11 cellular contexts compared by ENCODE assay signal in the genomic region with DNA sequence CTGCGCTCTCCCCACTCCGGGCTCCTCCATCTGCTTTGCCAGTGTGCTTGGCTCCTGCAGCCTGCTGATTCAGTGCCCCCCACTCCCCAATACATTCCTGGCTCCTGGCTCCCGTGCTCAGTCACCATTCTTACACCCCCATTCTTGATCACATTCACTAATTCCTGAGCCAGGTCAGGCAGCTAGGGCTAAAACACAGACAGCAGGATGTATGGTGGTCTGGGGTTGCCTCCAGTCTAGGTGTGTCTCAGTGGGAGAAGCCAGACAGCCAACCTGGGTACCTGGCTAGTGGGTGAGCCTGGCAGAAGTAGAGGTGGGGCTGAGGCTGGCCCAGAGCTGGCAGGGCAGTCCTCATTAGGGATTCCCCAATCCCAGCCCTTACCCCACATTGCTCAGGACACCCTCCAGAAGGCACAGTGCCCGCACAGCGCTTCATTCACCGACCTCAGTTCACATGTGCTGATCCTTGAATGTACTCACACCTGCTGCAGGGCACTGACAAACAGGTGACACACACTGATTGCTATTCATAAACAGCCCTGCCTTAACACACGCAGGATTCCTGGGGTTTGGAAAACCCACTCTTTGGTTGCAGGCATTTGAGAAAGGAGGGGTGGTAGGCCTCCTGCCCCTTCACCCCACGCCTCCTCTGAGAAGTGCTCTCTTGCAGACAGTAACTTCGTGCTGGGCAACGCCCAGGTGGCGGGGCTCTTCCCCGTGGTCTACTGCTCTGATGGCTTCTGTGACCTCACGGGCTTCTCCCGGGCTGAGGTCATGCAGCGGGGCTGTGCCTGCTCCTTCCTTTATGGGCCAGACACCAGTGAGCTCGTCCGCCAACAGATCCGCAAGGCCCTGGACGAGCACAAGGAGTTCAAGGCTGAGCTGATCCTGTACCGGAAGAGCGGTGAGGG. TPM values are rescaled to one million over a fixed set of nuclear protein-coding genes. Genes with fewer than 3 reads are reported as not detected.
DNase-seq lines count a peak whose midpoint lies in the region; ATAC-seq, FAIRE-seq and TF ChIP-seq lines count a peak whose summit lies in the region.
"Had no signal": no experiment of that assay in that cellular context is flagged by ENCODE, and none has a peak within 500 bp of the region (broad histone marks: within the 10 kb centered on the region; RNA-seq: fewer than 3 reads in every experiment).

No MANE protein-coding gene starts in this region.

- peak overlapping the region; percentile 80 for H3K4me3 Mint-ChIP-seq in T-helper 17 cell
- H3K4me3 Mint-ChIP-seq in type B pancreatic cell = peak overlapping the region; percentile 69

- H3K4me1 Mint-ChIP-seq in T-helper 17 cell (peaks cover 30% of the 10 kb centered on the region), type B pancreatic cell (ENCODE audit: unreplicated experiment) (peaks cover 5% of the 10 kb centered on the region)

- H3K36me3 ChIP-seq in keratinocyte (ENCODE audit: control insufficient read depth in 2 of 2, extremely low read depth in 1 of 2, insufficient read depth in 2 of 2, low read length in 2 of 2) (no peaks in the 10 kb centered on the region), esophagus muscularis mucosa (no peaks in the 10 kb centered on the region)

- no peak overlapping the region for H2AFZ ChIP-seq in keratinocyte (ENCODE audit: control insufficient read depth, low read length)

- no peak for TF ChIP-seq POLR2A in esophagus muscularis mucosa (IDR thresholded peaks at IDR 0.05; ENCODE audit: low read depth)

- H3K9me3 ChIP-seq in T-helper 17 cell (ENCODE audit: control insufficient read depth, low read length, poor library complexity, severe bottlenecking) (no peaks in the 10 kb centered on the region), keratinocyte (ENCODE audit: control insufficient read depth, low read depth, low read length) (no peaks in the 10 kb centered on the region), esophagus muscularis mucosa (no peaks in the 10 kb centered on the region)

- H3K9ac ChIP-seq in keratinocyte (ENCODE audit: control insufficient read depth, extremely low read depth, insufficient read depth, low read length) = peak overlapping the region; percentile 34

- TF ChIP-seq CTCF in keratinocyte (optimal IDR thresholded peaks at IDR 0.05 in 1 of 3, IDR thresholded peaks at IDR 0.05 in 1 of 3, conservative IDR thresholded peaks at IDR 0.05 in 1 of 3; ENCODE audit: extremely low read depth in 1 of 3, insufficient read depth in 2 of 3, low read length in 3 of 3) = no peak
- TF ChIP-seq CTCF in type B pancreatic cell (conservative IDR thresholded peaks at IDR 0.05) = no peak
- TF ChIP-seq CTCF in esophagus muscularis mucosa (IDR thresholded peaks at IDR 0.05) = no peak

- H3K9me1 ChIP-seq in keratinocyte (ENCODE audit: control insufficient read depth, extremely low read depth, insufficient read depth, low read length) = no peaks in the 10 kb centered on the region

- H3K9me3 Mint-ChIP-seq in type B pancreatic cell = no peaks in the 10 kb centered on the region

- intact Hi-C loops in Right ventricle myocardium inferior (cut with DNase I) (no loop called here), cardiac septum (cut with DNase I) (no loop called here), esophagus muscularis mucosa (cut with DNase I) (no loop called here)

- H3K27ac Mint-ChIP-seq in T-helper 17 cell (peak overlapping the region; percentile 74), type B pancreatic cell (no peak overlapping the region)

- peak; percentile 86 for FAIRE-seq in keratinocyte (lab: Jason Lieb, UNC)

- no peak for ATAC-seq in Right ventricle myocardium inferior
- no peak for ATAC-seq in T-helper 17 cell
- ATAC-seq: Panc1 had no signal

- H4K20me1 ChIP-seq in keratinocyte (ENCODE audit: control insufficient read depth, extremely low read depth, insufficient read depth, low read length) = peaks cover 3% of the 10 kb centered on the region

- TF ChIP-seq EP300 in esophagus muscularis mucosa (IDR thresholded peaks at IDR 0.05) = no peak

- dilution Hi-C loops in keratinocyte (cut with MboI; ENCODE audit: extremely low pct_ligation_motif_present, low sequenced_read_pairs) = no loop called here

- H3K36me3 Mint-ChIP-seq in T-helper 17 cell (ENCODE audit: low read depth) (no peaks in the 10 kb centered on the region), type B pancreatic cell (no peaks in the 10 kb centered on the region)

- peak overlapping the region; percentile 44 for H3K4me2 ChIP-seq in keratinocyte (ENCODE audit: control insufficient read depth, extremely low read depth, insufficient read depth, low read depth, low read length)

- H3K27me3 Mint-ChIP-seq in T-helper 17 cell (peaks cover 5% of the 10 kb centered on the region), type B pancreatic cell (peaks cover 87% of the 10 kb centered on the region)

- WGBS in esophagus muscularis mucosa = 87% methylated on average over 14 of the region's 21 CpGs

- H3K27ac ChIP-seq in keratinocyte (ENCODE audit: control insufficient read depth, insufficient read depth, low read length) (no peak overlapping the region), esophagus muscularis mucosa (replicated peaks in 1 of 4) (no peak overlapping the region)

- H3K4me1 ChIP-seq in keratinocyte (ENCODE audit: control insufficient read depth, extremely low read depth, insufficient read depth, low read length) (peaks cover 45% of the 10 kb centered on the region), esophagus muscularis mucosa (peaks cover 14 to 27% (median 23%) of the 10 kb centered on the region in 4 donors)

- H3K27me3 ChIP-seq in keratinocyte (ENCODE audit: control insufficient read depth, extremely low read depth, insufficient read depth, low read length) (peaks cover 32% of the 10 kb centered on the region), esophagus muscularis mucosa (peaks cover 6 to 70% (median 25%) of the 10 kb centered on the region in 4 donors)

- no peaks in the 10 kb centered on the region for H3K79me2 ChIP-seq in keratinocyte (ENCODE audit: control insufficient read depth, insufficient read depth, low read length)

- no peak overlapping the region for H3K4me3 ChIP-seq in keratinocyte (ENCODE audit: control insufficient read depth in 2 of 3, extremely low read depth in 1 of 3, insufficient read depth in 2 of 3, low read depth in 1 of 3, low read length in 3 of 3)
- no peak overlapping the region for H3K4me3 ChIP-seq in esophagus muscularis mucosa

- peak; percentile 51 for DNase-seq in Right ventricle myocardium inferior (ENCODE audit: missing footprints)
- no peak for DNase-seq in cardiac septum (ENCODE audit: low spot score)
- DNase-seq in T-helper 17 cell = no peak
- peak; percentile 66 for DNase-seq in keratinocyte (ENCODE audit: low read depth, low spot score)
- no peak for DNase-seq in type B pancreatic cell (ENCODE audit: extremely low spot score, unreplicated experiment)
- no peak for DNase-seq in esophagus muscularis mucosa (ENCODE audit: extremely low spot score)
- DNase-seq in NCI-H2196 treated with DMSO at 0.1 percent for 48 hours (lab: John Stamatoyannopoulos, UW; ENCODE audit: unreplicated experiment) = no peak
- DNase-seq in NCI-H524 treated with DMSO at 0.1 percent for 48 hours (lab: John Stamatoyannopoulos, UW) = no peak
- DNase-seq: activated CD4-positive, alpha-beta T cell treated with anti-CD3 and anti-CD28 coated beads for 1 hour; NCI-H1092 had no signal

RNA-seq across cellular contexts. Expression of gene KCNH3, which starts 1.7 kb away (rescaled TPM):
- total RNA-seq in Right ventricle myocardium inferior (0.27 TPM), cardiac septum (0.97 TPM), T-helper 17 cell (1 to 10 TPM; 2.7 to 3.1 TPM), type B pancreatic cell (ENCODE audit: low replicate concordance) (0.72 and 1.8 TPM in 2 replicates), esophagus muscularis mucosa (under 1 TPM in 3 of 4 donors, not detected in 1; 0.34 to 0.66 (median 0.65) TPM)
- 0.08 to 0.21 TPM (median 0.16 TPM) in 3 replicates for polyA plus RNA-seq in keratinocyte
- polyA plus RNA-seq in keratinocyte (2011; ENCODE audit: low read depth) = not detected
- 0.06 and 0.23 TPM in 2 replicates for polyA plus RNA-seq in keratinocyte (2011; cell fraction: cytosol; rRNA removed)
- polyA plus RNA-seq in keratinocyte (2011; cell fraction: nucleus; rRNA removed) = 0.20 and 0.64 TPM in 2 replicates
- polyA plus RNA-seq in keratinocyte (2012; ENCODE audit: low replicate concordance) = 0.30 and 0.57 TPM in 2 replicates
- 0.03 to 0.23 TPM (median 0.23 TPM) in 3 replicates for polyA minus RNA-seq in keratinocyte
- polyA minus RNA-seq in keratinocyte (2011; cell fraction: cytosol; rRNA and poly(A)+ RNA removed) = not detected
- 0.32 and 0.39 TPM in 2 replicates for polyA minus RNA-seq in keratinocyte (2011; cell fraction: nucleus; rRNA and poly(A)+ RNA removed)

RNA-seq across cellular contexts. Expression of gene MCRS1, which starts 27.5 kb away (rescaled TPM):
- 88.9 TPM for total RNA-seq in Right ventricle myocardium inferior
- total RNA-seq in cardiac septum = 118 TPM
- total RNA-seq in T-helper 17 cell = 10 to 100 TPM; 78.0 to 92.2 TPM
- polyA plus RNA-seq in keratinocyte = 40.7 to 55.8 TPM (median 49.3 TPM) in 3 replicates
- polyA plus RNA-seq in keratinocyte (2011; ENCODE audit: low read depth) = 31.3 TPM
- 30.4 and 51.8 TPM in 2 replicates for polyA plus RNA-seq in keratinocyte (2011; cell fraction: cytosol; rRNA removed)
- 50.5 and 59.7 TPM in 2 replicates for polyA plus RNA-seq in keratinocyte (2011; cell fraction: nucleus; rRNA removed)
- 26.4 and 47.7 TPM in 2 replicates for polyA plus RNA-seq in keratinocyte (2012; ENCODE audit: low replicate concordance)
- polyA minus RNA-seq in keratinocyte = 51.0 to 95.2 TPM (median 52.9 TPM) in 3 replicates
- 49.9 TPM for polyA minus RNA-seq in keratinocyte (2011; cell fraction: cytosol; rRNA and poly(A)+ RNA removed)
- 15.7 and 16.5 TPM in 2 replicates for polyA minus RNA-seq in keratinocyte (2011; cell fraction: nucleus; rRNA and poly(A)+ RNA removed)
- total RNA-seq in type B pancreatic cell (ENCODE audit: low replicate concordance) = 60.6 and 61.8 TPM in 2 replicates
- total RNA-seq in esophagus muscularis mucosa = 10 to 100 TPM; 43.7 to 71.9 (median 56.4) TPM

Comparison
In these comparisons a context has a peak if more than half of its experiments do, and no peak if none do; other contexts are left out.
1. DNase-seq: peak in Right ventricle myocardium inferior (single experiment) and keratinocyte (single experiment); none in cardiac septum (single experiment), T-helper 17 cell (0 of 3), type B pancreatic cell (single experiment), esophagus muscularis mucosa (single experiment), NCI-H2196 treated with DMSO at 0.1 percent for 48 hours (single experiment) and NCI-H524 treated with DMSO at 0.1 percent for 48 hours (single experiment).